In genomic region chr16:50804290-50804907, GRCh38 we compare ENCODE assay signal across 1 cellular context.
TF ChIP-seq lines count a peak whose summit lies in the region.

No MANE protein-coding gene starts in this region.

TF ChIP-seq in HepG2, 621 proteins besides CTCF, POLR2A, EP300 and RAD21 (continued from another document and continues in another):
- TF ChIP-seq, protein P1, sequence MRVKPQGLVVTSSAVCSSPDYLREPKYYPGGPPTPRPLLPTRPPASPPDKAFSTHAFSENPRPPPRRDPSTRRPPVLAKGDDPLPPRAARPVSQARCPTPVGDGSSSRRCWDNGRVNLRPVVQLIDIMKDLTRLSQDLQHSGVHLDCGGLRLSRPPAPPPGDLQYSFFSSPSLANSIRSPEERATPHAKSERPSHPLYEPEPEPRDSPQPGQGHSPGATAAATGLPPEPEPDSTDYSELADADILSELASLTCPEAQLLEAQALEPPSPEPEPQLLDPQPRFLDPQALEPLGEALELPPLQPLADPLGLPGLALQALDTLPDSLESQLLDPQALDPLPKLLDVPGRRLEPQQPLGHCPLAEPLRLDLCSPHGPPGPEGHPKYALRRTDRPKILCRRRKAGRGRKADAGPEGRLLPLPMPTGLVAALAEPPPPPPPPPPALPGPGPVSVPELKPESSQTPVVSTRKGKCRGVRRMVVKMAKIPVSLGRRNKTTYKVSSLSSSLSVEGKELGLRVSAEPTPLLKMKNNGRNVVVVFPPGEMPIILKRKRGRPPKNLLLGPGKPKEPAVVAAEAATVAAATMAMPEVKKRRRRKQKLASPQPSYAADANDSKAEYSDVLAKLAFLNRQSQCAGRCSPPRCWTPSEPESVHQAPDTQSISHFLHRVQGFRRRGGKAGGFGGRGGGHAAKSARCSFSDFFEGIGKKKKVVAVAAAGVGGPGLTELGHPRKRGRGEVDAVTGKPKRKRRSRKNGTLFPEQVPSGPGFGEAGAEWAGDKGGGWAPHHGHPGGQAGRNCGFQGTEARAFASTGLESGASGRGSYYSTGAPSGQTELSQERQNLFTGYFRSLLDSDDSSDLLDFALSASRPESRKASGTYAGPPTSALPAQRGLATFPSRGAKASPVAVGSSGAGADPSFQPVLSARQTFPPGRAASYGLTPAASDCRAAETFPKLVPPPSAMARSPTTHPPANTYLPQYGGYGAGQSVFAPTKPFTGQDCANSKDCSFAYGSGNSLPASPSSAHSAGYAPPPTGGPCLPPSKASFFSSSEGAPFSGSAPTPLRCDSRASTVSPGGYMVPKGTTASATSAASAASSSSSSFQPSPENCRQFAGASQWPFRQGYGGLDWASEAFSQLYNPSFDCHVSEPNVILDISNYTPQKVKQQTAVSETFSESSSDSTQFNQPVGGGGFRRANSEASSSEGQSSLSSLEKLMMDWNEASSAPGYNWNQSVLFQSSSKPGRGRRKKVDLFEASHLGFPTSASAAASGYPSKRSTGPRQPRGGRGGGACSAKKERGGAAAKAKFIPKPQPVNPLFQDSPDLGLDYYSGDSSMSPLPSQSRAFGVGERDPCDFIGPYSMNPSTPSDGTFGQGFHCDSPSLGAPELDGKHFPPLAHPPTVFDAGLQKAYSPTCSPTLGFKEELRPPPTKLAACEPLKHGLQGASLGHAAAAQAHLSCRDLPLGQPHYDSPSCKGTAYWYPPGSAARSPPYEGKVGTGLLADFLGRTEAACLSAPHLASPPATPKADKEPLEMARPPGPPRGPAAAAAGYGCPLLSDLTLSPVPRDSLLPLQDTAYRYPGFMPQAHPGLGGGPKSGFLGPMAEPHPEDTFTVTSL (CRISPR knock-in tag; IDR thresholded peaks at IDR 0.05; ENCODE audit: borderline replicate concordance): peak; percentile 66; the same call in 1 of the 2 replicates
- TF ChIP-seq FOXA1 (IDR thresholded peaks at IDR 0.05): no peak
- no peak for TF ChIP-seq FOXA1 (CRISPR knock-in tag; IDR thresholded peaks at IDR 0.05)
- no peak for TF ChIP-seq TCF12 (IDR thresholded peaks at IDR 0.05)
- no peak for TF ChIP-seq TCF12 (CRISPR knock-in tag; IDR thresholded peaks at IDR 0.05)
- no peak for TF ChIP-seq CREB3 (CRISPR knock-in tag; IDR thresholded peaks at IDR 0.05)
- no peak for TF ChIP-seq ZKSCAN1 (IDR thresholded peaks at IDR 0.05; ENCODE audit: low read length)
- 0 out of 2 replicates have a peak, but pooled peaks have one; percentile 27 for TF ChIP-seq ZNF275 (CRISPR knock-in tag; IDR thresholded peaks at IDR 0.05; ENCODE audit: borderline replicate concordance)
- TF ChIP-seq ZFYVE20 (CRISPR knock-in tag; IDR thresholded peaks at IDR 0.05; ENCODE audit: borderline replicate concordance, low read depth): no peak
- TF ChIP-seq ZNF225 (CRISPR knock-in tag; IDR thresholded peaks at IDR 0.05): 0 out of 2 replicates have a peak, but pooled peaks have one; percentile 39
- peak; percentile 75; the same call in 1 of the 2 replicates for TF ChIP-seq RXRB (CRISPR knock-in tag; IDR thresholded peaks at IDR 0.05; ENCODE audit: borderline replicate concordance)
- peak; percentile 60; the same call in 1 of the 2 replicates for TF ChIP-seq NR2F2 (IDR thresholded peaks at IDR 0.05; ENCODE audit: borderline replicate concordance, low read depth)
- no peak for TF ChIP-seq MXD4 (CRISPR knock-in tag; IDR thresholded peaks at IDR 0.05)
- TF ChIP-seq, protein P2, sequence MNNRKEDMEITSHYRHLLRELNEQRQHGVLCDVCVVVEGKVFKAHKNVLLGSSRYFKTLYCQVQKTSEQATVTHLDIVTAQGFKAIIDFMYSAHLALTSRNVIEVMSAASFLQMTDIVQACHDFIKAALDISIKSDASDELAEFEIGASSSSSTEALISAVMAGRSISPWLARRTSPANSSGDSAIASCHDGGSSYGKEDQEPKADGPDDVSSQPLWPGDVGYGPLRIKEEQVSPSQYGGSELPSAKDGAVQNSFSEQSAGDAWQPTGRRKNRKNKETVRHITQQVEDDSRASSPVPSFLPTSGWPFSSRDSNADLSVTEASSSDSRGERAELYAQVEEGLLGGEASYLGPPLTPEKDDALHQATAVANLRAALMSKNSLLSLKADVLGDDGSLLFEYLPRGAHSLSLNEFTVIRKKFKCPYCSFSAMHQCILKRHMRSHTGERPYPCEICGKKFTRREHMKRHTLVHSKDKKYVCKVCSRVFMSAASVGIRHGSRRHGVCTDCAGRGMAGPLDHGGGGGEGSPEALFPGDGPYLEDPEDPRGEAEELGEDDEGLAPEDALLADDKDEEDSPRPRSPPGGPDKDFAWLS (CRISPR knock-in tag; IDR thresholded peaks at IDR 0.05; ENCODE audit: borderline replicate concordance): no peak
- peak; percentile 20; the same call in 1 of the 2 replicates for TF ChIP-seq GMEB1 (CRISPR knock-in tag; IDR thresholded peaks at IDR 0.05; ENCODE audit: borderline replicate concordance)
- peak; percentile 73; the same call in 1 of the 2 replicates for TF ChIP-seq BORCS8-MEF2B (CRISPR knock-in tag; IDR thresholded peaks at IDR 0.05)
- TF ChIP-seq, protein P3, sequence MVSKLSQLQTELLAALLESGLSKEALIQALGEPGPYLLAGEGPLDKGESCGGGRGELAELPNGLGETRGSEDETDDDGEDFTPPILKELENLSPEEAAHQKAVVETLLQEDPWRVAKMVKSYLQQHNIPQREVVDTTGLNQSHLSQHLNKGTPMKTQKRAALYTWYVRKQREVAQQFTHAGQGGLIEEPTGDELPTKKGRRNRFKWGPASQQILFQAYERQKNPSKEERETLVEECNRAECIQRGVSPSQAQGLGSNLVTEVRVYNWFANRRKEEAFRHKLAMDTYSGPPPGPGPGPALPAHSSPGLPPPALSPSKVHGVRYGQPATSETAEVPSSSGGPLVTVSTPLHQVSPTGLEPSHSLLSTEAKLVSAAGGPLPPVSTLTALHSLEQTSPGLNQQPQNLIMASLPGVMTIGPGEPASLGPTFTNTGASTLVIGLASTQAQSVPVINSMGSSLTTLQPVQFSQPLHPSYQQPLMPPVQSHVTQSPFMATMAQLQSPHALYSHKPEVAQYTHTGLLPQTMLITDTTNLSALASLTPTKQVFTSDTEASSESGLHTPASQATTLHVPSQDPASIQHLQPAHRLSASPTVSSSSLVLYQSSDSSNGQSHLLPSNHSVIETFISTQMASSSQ (IDR thresholded peaks at IDR 0.05; ENCODE audit: low read depth): no peak
- TF ChIP-seq, protein P3 (CRISPR knock-in tag; IDR thresholded peaks at IDR 0.05; ENCODE audit: borderline replicate concordance): peak; percentile 26; the same call in 1 of the 2 replicates
- TF ChIP-seq ZNF670 (CRISPR knock-in tag; IDR thresholded peaks at IDR 0.05; ENCODE audit: borderline replicate concordance): 0 out of 2 replicates have a peak, but pooled peaks have one; percentile 27
- TF ChIP-seq KDM2A (CRISPR knock-in tag; IDR thresholded peaks at IDR 0.05; ENCODE audit: borderline replicate concordance, low read depth): 0 out of 2 replicates have a peak, but pooled peaks have one; percentile 43
- no peak for TF ChIP-seq TCF7L2 (IDR thresholded peaks at IDR 0.05; ENCODE audit: low read depth, low read length)
- no peak; the same call in 1 of the 2 replicates for TF ChIP-seq ZFP36L1 (CRISPR knock-in tag; IDR thresholded peaks at IDR 0.05)
- TF ChIP-seq ZNF317 (CRISPR knock-in tag; IDR thresholded peaks at IDR 0.05): peak; percentile 71
- TF ChIP-seq, protein P4, sequence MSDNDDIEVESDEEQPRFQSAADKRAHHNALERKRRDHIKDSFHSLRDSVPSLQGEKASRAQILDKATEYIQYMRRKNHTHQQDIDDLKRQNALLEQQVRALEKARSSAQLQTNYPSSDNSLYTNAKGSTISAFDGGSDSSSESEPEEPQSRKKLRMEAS (IDR thresholded peaks at IDR 0.05): peak; percentile 62
- TF ChIP-seq ZBTB20 (CRISPR knock-in tag; IDR thresholded peaks at IDR 0.05; ENCODE audit: borderline replicate concordance, low read depth): no peak
- no peak for TF ChIP-seq ZSCAN22 (CRISPR knock-in tag; IDR thresholded peaks at IDR 0.05)
- TF ChIP-seq NFE2 (CRISPR knock-in tag; IDR thresholded peaks at IDR 0.05): no peak
- peak; percentile 75; the same call in 1 of the 2 replicates for TF ChIP-seq RCOR2 (CRISPR knock-in tag; IDR thresholded peaks at IDR 0.05)
- TF ChIP-seq, protein P5, sequence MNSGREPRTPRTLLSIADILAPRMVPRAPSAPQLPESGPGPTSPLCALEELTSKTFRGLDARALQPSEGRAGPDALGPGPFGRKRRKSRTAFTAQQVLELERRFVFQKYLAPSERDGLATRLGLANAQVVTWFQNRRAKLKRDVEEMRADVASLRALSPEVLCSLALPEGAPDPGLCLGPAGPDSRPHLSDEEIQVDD (CRISPR knock-in tag; IDR thresholded peaks at IDR 0.05; ENCODE audit: borderline replicate concordance): no peak
- no peak for TF ChIP-seq DDIT3 (CRISPR knock-in tag; IDR thresholded peaks at IDR 0.05)
- no peak for TF ChIP-seq SYNCRIP (IDR thresholded peaks at IDR 0.05; ENCODE audit: insufficient read depth, low read depth, low read length)
- no peak for TF ChIP-seq SNRNP70 (IDR thresholded peaks at IDR 0.05; ENCODE audit: low read depth, low read length)
- no peak; the same call in 1 of the 2 replicates for TF ChIP-seq ETV6 (CRISPR knock-in tag; conservative IDR thresholded peaks at IDR 0.05)
- TF ChIP-seq, protein P6, sequence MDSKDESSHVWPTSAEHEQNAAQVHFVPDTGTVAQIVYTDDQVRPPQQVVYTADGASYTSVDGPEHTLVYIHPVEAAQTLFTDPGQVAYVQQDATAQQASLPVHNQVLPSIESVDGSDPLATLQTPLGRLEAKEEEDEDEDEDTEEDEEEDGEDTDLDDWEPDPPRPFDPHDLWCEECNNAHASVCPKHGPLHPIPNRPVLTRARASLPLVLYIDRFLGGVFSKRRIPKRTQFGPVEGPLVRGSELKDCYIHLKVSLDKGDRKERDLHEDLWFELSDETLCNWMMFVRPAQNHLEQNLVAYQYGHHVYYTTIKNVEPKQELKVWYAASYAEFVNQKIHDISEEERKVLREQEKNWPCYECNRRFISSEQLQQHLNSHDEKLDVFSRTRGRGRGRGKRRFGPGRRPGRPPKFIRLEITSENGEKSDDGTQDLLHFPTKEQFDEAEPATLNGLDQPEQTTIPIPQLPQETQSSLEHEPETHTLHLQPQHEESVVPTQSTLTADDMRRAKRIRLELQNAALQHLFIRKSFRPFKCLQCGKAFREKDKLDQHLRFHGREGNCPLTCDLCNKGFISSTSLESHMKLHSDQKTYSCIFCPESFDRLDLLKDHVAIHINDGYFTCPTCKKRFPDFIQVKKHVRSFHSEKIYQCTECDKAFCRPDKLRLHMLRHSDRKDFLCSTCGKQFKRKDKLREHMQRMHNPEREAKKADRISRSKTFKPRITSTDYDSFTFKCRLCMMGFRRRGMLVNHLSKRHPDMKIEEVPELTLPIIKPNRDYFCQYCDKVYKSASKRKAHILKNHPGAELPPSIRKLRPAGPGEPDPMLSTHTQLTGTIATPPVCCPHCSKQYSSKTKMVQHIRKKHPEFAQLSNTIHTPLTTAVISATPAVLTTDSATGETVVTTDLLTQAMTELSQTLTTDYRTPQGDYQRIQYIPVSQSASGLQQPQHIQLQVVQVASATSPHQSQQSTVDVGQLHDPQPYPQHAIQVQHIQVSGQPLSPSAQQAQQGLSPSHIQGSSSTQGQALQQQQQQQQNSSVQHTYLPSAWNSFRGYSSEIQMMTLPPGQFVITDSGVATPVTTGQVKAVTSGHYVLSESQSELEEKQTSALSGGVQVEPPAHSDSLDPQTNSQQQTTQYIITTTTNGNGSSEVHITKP (CRISPR knock-in tag; IDR thresholded peaks at IDR 0.05; ENCODE audit: low read depth): no peak
- TF ChIP-seq ZNF607 (CRISPR knock-in tag; IDR thresholded peaks at IDR 0.05; ENCODE audit: borderline replicate concordance): no peak
